In genomic region chr11:18012906-18013781, GRCh38 we compare ENCODE assay signal across 8 cellular contexts. TPM values are rescaled to one million over a fixed set of nuclear protein-coding genes. Genes with fewer than 3 reads are reported as not detected.
DNase-seq lines count a peak whose midpoint lies in the region; ATAC-seq and TF ChIP-seq lines count a peak whose summit lies in the region.

Gene SERGEF, minus strand, starts transcription at chr11:18013047. Its CDS starts 37 bp downstream, at chr11:18013010.

- H3K27ac ChIP-seq in OCI-LY3 (ENCODE audit: low read length) = peak within 1 kb of the TSS; percentile 61

- no peaks in the 10 kb centered on the region for H3K36me3 ChIP-seq in OCI-LY3 (replicated peaks; ENCODE audit: low read depth, low read length)

- DNase-seq in DMS 273 (lab: John Stamatoyannopoulos, UW; ENCODE audit: unreplicated experiment) = peak; percentile 95
- peak; percentile 73 for DNase-seq in HuH-7.5 (ENCODE audit: low spot score)
- peak; percentile 95 for DNase-seq in activated CD8-positive, alpha-beta memory T cell treated with anti-CD3 and anti-CD28 coated beads, Interleukin-2, amount 50 U/mL, for 48 hours
- DNase-seq in epithelial cell of esophagus (ENCODE audit: low read depth) = peak; percentile 91
- DNase-seq in mucosa of gallbladder (ENCODE audit: low spot score) = peak; percentile 95
- peak; percentile 67 to 83 for DNase-seq in stimulated activated CD8-positive, alpha-beta memory T cell treated with anti-CD3 and anti-CD28 coated beads, Interleukin-4, amount 100 ng/mL, for 4 hours (ENCODE audit: low read depth in 2 of 2, low spot score in 1 of 2)

- H4K20me1 ChIP-seq in OCI-LY3 (ENCODE audit: insufficient read depth, low read length) = no peaks in the 10 kb centered on the region

- H3K4me3 ChIP-seq in OCI-LY3 (ENCODE audit: low read length) = peak within 1 kb of the TSS; percentile 93
- H3K4me3 ChIP-seq in epithelial cell of esophagus (ENCODE audit: low read length) = peak within 1 kb of the TSS; percentile 73

- peak; percentile 93 for ATAC-seq in GM21528 (IDR thresholded peaks at IDR 0.05; ENCODE audit: low FRiP score, unreplicated experiment)

- TF ChIP-seq CTCF in OCI-LY3 (IDR thresholded peaks at IDR 0.05; ENCODE audit: low read depth, low read length) (no peak), epithelial cell of esophagus (IDR thresholded peaks at IDR 0.05; ENCODE audit: insufficient read depth, low read depth, low read length, missing control alignments) (no peak)

- peak within 1 kb of the TSS; percentile 97 for H2AFZ ChIP-seq in OCI-LY3 (ENCODE audit: low read depth, low read length)

- peaks cover 12% of the 10 kb centered on the region; the same call in 1 of the 2 replicates for H3K79me2 ChIP-seq in OCI-LY3 (ENCODE audit: low read length)

- H3K9me3 ChIP-seq in OCI-LY3 (ENCODE audit: insufficient read depth, low read length) = no peaks in the 10 kb centered on the region

- H3K4me2 ChIP-seq in OCI-LY3 (ENCODE audit: low read length) = peak within 1 kb of the TSS; percentile 92

- peaks cover 13% of the 10 kb centered on the region for H3K4me1 ChIP-seq in OCI-LY3 (ENCODE audit: low read length)

- no peaks in the 10 kb centered on the region for H3K27me3 ChIP-seq in OCI-LY3 (ENCODE audit: low read depth, low read length)

- H3K9ac ChIP-seq in OCI-LY3 (ENCODE audit: low read length) = peak within 1 kb of the TSS; percentile 82

RNA-seq across cellular contexts. Expression of gene SERGEF, which starts in this region (rescaled TPM):
- total RNA-seq in mucosa of gallbladder = 39.7 TPM

Comparison
In these comparisons a context has a peak if more than half of its experiments do, and no peak if none do; other contexts are left out.
1. Peak in every context shown above with its lines: DNase-seq, ATAC-seq, H3K4me3 ChIP-seq and H3K27ac ChIP-seq.